Comparison of ENCODE assay signal across 7 cellular contexts in the genomic region with DNA sequence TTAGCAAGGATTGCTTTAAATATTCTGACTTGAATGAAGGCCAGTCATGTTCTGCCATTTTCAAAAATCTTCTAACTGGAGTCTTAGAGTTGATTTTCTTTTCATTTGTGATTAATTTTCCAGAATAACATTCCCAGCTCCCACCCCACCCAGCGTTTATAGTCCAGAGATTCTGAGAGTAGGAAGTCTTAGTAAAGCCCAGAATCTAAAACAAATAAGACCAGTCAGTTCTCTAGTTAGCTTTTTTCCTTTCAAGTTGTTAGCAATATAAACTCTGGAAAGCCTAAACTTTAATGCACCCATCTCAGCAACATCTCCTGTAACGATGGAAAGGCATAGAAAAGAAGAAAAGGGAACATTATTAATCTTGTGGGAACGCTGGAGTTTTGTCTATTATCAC. TPM values are rescaled to one million over a fixed set of nuclear protein-coding genes. Genes with fewer than 3 reads are reported as not detected.
DNase-seq lines count a peak whose midpoint lies in the region; ATAC-seq, FAIRE-seq and TF ChIP-seq lines count a peak whose summit lies in the region.
"Not testable (repeated sequence)": the region's sequence is repeated elsewhere in the genome, so short reads cannot be mapped to it uniquely, and the experiment has no call there.

No MANE protein-coding gene starts in this region.

- H4K20me1 ChIP-seq in BLaER1 treated with 17β-estradiol and CSF1 and Interleukin-3, amounts not matched to agents 10 nM and 100 nM = not testable (repeated sequence)

- not testable (repeated sequence) for H3K36me3 Mint-ChIP-seq in CD8-positive, alpha-beta T cell; activated naive CD4-positive, alpha-beta T cell treated with anti-CD3 and anti-CD28 coated beads, Interleukin-2, amount 50 U/mL, for 24 hours; naive B cell; stimulated activated memory B cell treated with anti-CD40 and anti-IgM and Interleukin-4, amounts not matched to agents 10 μg/mL and 1 μg/mL and 100 μg/mL, for 72 hours

- not testable (repeated sequence) for H3K27me3 ChIP-seq in BLaER1 treated with 17β-estradiol and CSF1 and Interleukin-3, amounts not matched to agents 10 nM and 100 nM; CD8-positive, alpha-beta T cell (ENCODE audit: insufficient read depth, low read length)

- not testable (repeated sequence) for DNase-seq in CD8-positive, alpha-beta T cell; naive B cell; urothelium cell line (ENCODE audit: low spot score)
- DNase-seq in NCI-H69 (lab: John Stamatoyannopoulos, UW) = peak; percentile 51

- CTCF ChIA-PET in CD8-positive, alpha-beta T cell (lab: Charles Lee) = not testable (repeated sequence)

- H3K27ac Mint-ChIP-seq in CD8-positive, alpha-beta T cell = peak overlapping the region; percentile 15
- peak overlapping the region; percentile 2 for H3K27ac Mint-ChIP-seq in activated naive CD4-positive, alpha-beta T cell treated with anti-CD3 and anti-CD28 coated beads, Interleukin-2, amount 50 U/mL, for 24 hours
- H3K27ac Mint-ChIP-seq in naive B cell = peak overlapping the region in 4 of 6 donors; percentile 69 to 100 (median 96)
- H3K27ac Mint-ChIP-seq in stimulated activated memory B cell treated with anti-CD40 and anti-IgM and Interleukin-4, amounts not matched to agents 10 μg/mL and 1 μg/mL and 100 μg/mL, for 72 hours = peak overlapping the region; percentile 89

- H3K9me3 Mint-ChIP-seq in CD8-positive, alpha-beta T cell; activated naive CD4-positive, alpha-beta T cell treated with anti-CD3 and anti-CD28 coated beads, Interleukin-2, amount 50 U/mL, for 24 hours; naive B cell; stimulated activated memory B cell treated with anti-CD40 and anti-IgM and Interleukin-4, amounts not matched to agents 10 μg/mL and 1 μg/mL and 100 μg/mL, for 72 hours: not testable (repeated sequence)

- H3K27me3 Mint-ChIP-seq in CD8-positive, alpha-beta T cell (ENCODE audit: low read depth); activated naive CD4-positive, alpha-beta T cell treated with anti-CD3 and anti-CD28 coated beads, Interleukin-2, amount 50 U/mL, for 24 hours; naive B cell; stimulated activated memory B cell treated with anti-CD40 and anti-IgM and Interleukin-4, amounts not matched to agents 10 μg/mL and 1 μg/mL and 100 μg/mL, for 72 hours: not testable (repeated sequence)

- POLR2A ChIA-PET in CD8-positive, alpha-beta T cell (lab: Charles Lee) = not testable (repeated sequence)

- peak overlapping the region in 6 of 11 experiments; percentile 91 to 100 (median 96); a peak in 9 of 22 replicates for H3K4me2 ChIP-seq in BLaER1 treated with 17β-estradiol and CSF1 and Interleukin-3, amounts not matched to agents 10 nM and 100 nM

- H3K4me3 ChIP-seq in BLaER1 treated with 17β-estradiol and CSF1 and Interleukin-3, amounts not matched to agents 10 nM and 100 nM; CD8-positive, alpha-beta T cell (ENCODE audit: low read depth, low read length): not testable (repeated sequence)

- not testable (repeated sequence) for H3K36me3 ChIP-seq in BLaER1 treated with 17β-estradiol and CSF1 and Interleukin-3, amounts not matched to agents 10 nM and 100 nM; CD8-positive, alpha-beta T cell (ENCODE audit: insufficient read depth, low read length)

- H3K9ac ChIP-seq in BLaER1 treated with 17β-estradiol and CSF1 and Interleukin-3, amounts not matched to agents 10 nM and 100 nM = not testable (repeated sequence)

- peaks cover 22% of the 10 kb centered on the region for H3K4me1 Mint-ChIP-seq in CD8-positive, alpha-beta T cell (ENCODE audit: low read depth)
- H3K4me1 Mint-ChIP-seq in activated naive CD4-positive, alpha-beta T cell treated with anti-CD3 and anti-CD28 coated beads, Interleukin-2, amount 50 U/mL, for 24 hours = peaks cover 33% of the 10 kb centered on the region
- H3K4me1 Mint-ChIP-seq in naive B cell = peaks cover 67 to 78% (median 73%) of the 10 kb centered on the region in 3 donors
- peaks cover 65% of the 10 kb centered on the region for H3K4me1 Mint-ChIP-seq in stimulated activated memory B cell treated with anti-CD40 and anti-IgM and Interleukin-4, amounts not matched to agents 10 μg/mL and 1 μg/mL and 100 μg/mL, for 72 hours

- ATAC-seq in CD8-positive, alpha-beta T cell; naive B cell (ENCODE audit: low read depth in 2 of 2); stimulated activated memory B cell treated with anti-CD40 and anti-IgM and Interleukin-4, amounts not matched to agents 10 μg/mL and 1 μg/mL and 100 μg/mL, for 72 hours: not testable (repeated sequence)

- H3K4me3 Mint-ChIP-seq in CD8-positive, alpha-beta T cell; activated naive CD4-positive, alpha-beta T cell treated with anti-CD3 and anti-CD28 coated beads, Interleukin-2, amount 50 U/mL, for 24 hours; stimulated activated memory B cell treated with anti-CD40 and anti-IgM and Interleukin-4, amounts not matched to agents 10 μg/mL and 1 μg/mL and 100 μg/mL, for 72 hours: not testable (repeated sequence)
- H3K4me3 Mint-ChIP-seq in naive B cell = peak overlapping the region in 4 of 8 donors; percentile 43 to 94 (median 82)

- not testable (repeated sequence) for TF ChIP-seq CTCF in CD8-positive, alpha-beta T cell (IDR thresholded peaks at IDR 0.05)

- peaks cover 28 to 67% (median 53%) of the 10 kb centered on the region in 10 experiments for H3K4me1 ChIP-seq in BLaER1 treated with 17β-estradiol and CSF1 and Interleukin-3, amounts not matched to agents 10 nM and 100 nM
- H3K4me1 ChIP-seq in CD8-positive, alpha-beta T cell (ENCODE audit: insufficient read depth, low read length) = peaks cover 16% of the 10 kb centered on the region

- H3K9me3 ChIP-seq in BLaER1 treated with 17β-estradiol and CSF1 and Interleukin-3, amounts not matched to agents 10 nM and 100 nM (replicated peaks in 1 of 11); CD8-positive, alpha-beta T cell (ENCODE audit: low read length): not testable (repeated sequence)

- H3K27ac ChIP-seq in BLaER1 treated with 17β-estradiol and CSF1 and Interleukin-3, amounts not matched to agents 10 nM and 100 nM; CD8-positive, alpha-beta T cell (ENCODE audit: low read depth, low read length): not testable (repeated sequence)

- intact Hi-C loops in CD8-positive, alpha-beta T cell (cut with DNase I, micrococcal nuclease) = not testable (repeated sequence)

- FAIRE-seq in urothelium cell line (lab: Jason Lieb, UNC) = peak; percentile 46

RNA-seq across cellular contexts. Expression of a gene that starts 3.3 kb away (rescaled TPM):
- 1 to 10 TPM; 1.5 to 2.3 TPM for total RNA-seq in CD8-positive, alpha-beta T cell
- polyA plus RNA-seq in naive B cell (ENCODE audit: low read depth in 6 of 6) = 10 to 100 TPM in 5 of 6 donors, 1 to 10 TPM in 1; 5.9 to 18.8 (median 12.9) TPM

Comparison
In these comparisons a context has a peak if more than half of its experiments do, and no peak if none do; other contexts are left out.
1. H3K27ac Mint-ChIP-seq: peak in every context shown above with its lines; median percentile 96 in naive B cell; 89 in stimulated activated memory B cell treated with anti-CD40 and anti-IgM and Interleukin-4, amounts not matched to agents 10 μg/mL and 1 μg/mL and 100 μg/mL, for 72 hours; 15 in CD8-positive, alpha-beta T cell; 2 in activated naive CD4-positive, alpha-beta T cell treated with anti-CD3 and anti-CD28 coated beads, Interleukin-2, amount 50 U/mL, for 24 hours.